15 cellular contexts compared by ENCODE assay signal in genomic region chr1:22275211-22275610, GRCh38.
DNase-seq lines count a peak whose midpoint lies in the region; ATAC-seq and TF ChIP-seq lines count a peak whose summit lies in the region.
"Had no signal": no experiment of that assay in that cellular context is flagged by ENCODE, and none has a peak within 500 bp of the region (broad histone marks: within the 10 kb centered on the region; RNA-seq: fewer than 3 reads in every experiment).

No MANE protein-coding gene starts in this region.

- H3K9ac ChIP-seq in neural progenitor cell = no peak overlapping the region

- peaks cover 82% of the 10 kb centered on the region for H3K27me3 ChIP-seq in neural progenitor cell
- H3K27me3 ChIP-seq in CD4-positive, alpha-beta T cell (ENCODE audit: control insufficient read depth, insufficient read depth, low read length) = no peaks in the 10 kb centered on the region

- H3K4me3 ChIP-seq in epithelial cell of esophagus (ENCODE audit: low read length) = no peak overlapping the region
- H3K4me3 ChIP-seq in neural progenitor cell = no peak overlapping the region
- H3K4me3 ChIP-seq: GM12878, HAP-1, SJSA1 had no signal

- POLR2A ChIA-PET in CD4-positive, alpha-beta T cell (lab: Charles Lee) = no interaction called here

- no peak overlapping the region for H3K4me3 Mint-ChIP-seq in neural progenitor cell
- H3K4me3 Mint-ChIP-seq in CD4-positive, alpha-beta T cell = no peak overlapping the region
- H3K4me3 Mint-ChIP-seq: CD4-positive, CD25-positive, alpha-beta regulatory T cell had no signal

- H4K20me1 ChIP-seq in neural progenitor cell (ENCODE audit: low read depth) = peaks cover 33% of the 10 kb centered on the region

- ATAC-seq in CD4-positive, alpha-beta T cell (ENCODE audit: poor library complexity) = no peak
- ATAC-seq in GM19452 (IDR thresholded peaks at IDR 0.05; ENCODE audit: unreplicated experiment) = no peak

- no peaks in the 10 kb centered on the region for H3K79me2 ChIP-seq in neural progenitor cell (ENCODE audit: low read depth)

- H2AFZ ChIP-seq in neural progenitor cell (replicated peaks) = no peak overlapping the region

- H3K27me3 Mint-ChIP-seq in neural progenitor cell (ENCODE audit: insufficient read depth, low read depth) = peaks cover 30% of the 10 kb centered on the region
- peaks cover 20% of the 10 kb centered on the region for H3K27me3 Mint-ChIP-seq in CD4-positive, alpha-beta T cell

- no peaks in the 10 kb centered on the region for H3K9me3 ChIP-seq in neural progenitor cell (ENCODE audit: low read depth)
- H3K9me3 ChIP-seq in CD4-positive, alpha-beta T cell (ENCODE audit: control insufficient read depth, low read length) = no peaks in the 10 kb centered on the region
- H3K9me3 ChIP-seq: HAP-1, SJSA1 had no signal

- TF ChIP-seq EP300 in Ishikawa (IDR thresholded peaks at IDR 0.05; ENCODE audit: borderline replicate concordance) = no peak

- H3K9me3 Mint-ChIP-seq in neural progenitor cell = peaks cover 6% of the 10 kb centered on the region
- H3K9me3 Mint-ChIP-seq in CD4-positive, alpha-beta T cell = no peaks in the 10 kb centered on the region

- H3F3A ChIP-seq in neural progenitor cell (ENCODE audit: low read depth) = no peaks in the 10 kb centered on the region

- H3K27ac Mint-ChIP-seq in neural progenitor cell = peak overlapping the region; percentile 42
- H3K27ac Mint-ChIP-seq in CD4-positive, alpha-beta T cell = no peak overlapping the region
- H3K27ac Mint-ChIP-seq: CD4-positive, CD25-positive, alpha-beta regulatory T cell had no signal

- H3K36me3 ChIP-seq in neural progenitor cell = no peaks in the 10 kb centered on the region
- H3K36me3 ChIP-seq: HAP-1, SJSA1 had no signal

- H3K36me3 Mint-ChIP-seq in neural progenitor cell = no peaks in the 10 kb centered on the region
- no peaks in the 10 kb centered on the region for H3K36me3 Mint-ChIP-seq in CD4-positive, alpha-beta T cell (ENCODE audit: low read depth)
- H3K36me3 Mint-ChIP-seq: CD4-positive, CD25-positive, alpha-beta regulatory T cell had no signal

- H3K4me2 ChIP-seq in neural progenitor cell = no peak overlapping the region

- DNase-seq in ELF-1 (ENCODE audit: low read depth, low spot score) (peak; percentile 77), epithelial cell of esophagus (ENCODE audit: low read depth) (peak; percentile 73), neural progenitor cell (ENCODE audit: low spot score) (no peak), SK-N-DZ (ENCODE audit: low spot score) (no peak)
- no peak for DNase-seq in CD4-positive, alpha-beta T cell
- DNase-seq in activated CD8-positive, alpha-beta memory T cell treated with anti-CD3 and anti-CD28 coated beads, Interleukin-2, amount 50 U/mL, for 4 hours = no peak
- DNase-seq: KG1, NCI-H774 had no signal

- no peak overlapping the region for H3K27ac ChIP-seq in neural progenitor cell
- no peak overlapping the region for H3K27ac ChIP-seq in CD4-positive, alpha-beta T cell (ENCODE audit: low read depth, low read length)
- H3K27ac ChIP-seq: HL-60, SJSA1 had no signal

- no peaks in the 10 kb centered on the region for H3K4me1 ChIP-seq in neural progenitor cell
- H3K4me1 ChIP-seq: HAP-1, SJSA1 had no signal

- H3K4me1 Mint-ChIP-seq in neural progenitor cell = peaks cover 46% of the 10 kb centered on the region
- no peaks in the 10 kb centered on the region for H3K4me1 Mint-ChIP-seq in CD4-positive, alpha-beta T cell (ENCODE audit: low read depth)

- intact Hi-C loops in CD4-positive, alpha-beta T cell (cut with DNase I, micrococcal nuclease) = loop anchor here in 1 of 2 experiments (10.0 kb wide), 1 partner anchor 140 kb away; no protein-coding TSS in a partner anchor

- TF ChIP-seq RAD21 in Ishikawa (IDR thresholded peaks at IDR 0.05; ENCODE audit: low read depth) = no peak

- CTCF ChIA-PET in CD4-positive, alpha-beta T cell (lab: Charles Lee) = no interaction called here

- TF ChIP-seq CTCF in epithelial cell of esophagus (IDR thresholded peaks at IDR 0.05; ENCODE audit: insufficient read depth, low read depth, low read length, missing control alignments) (peak; percentile 19), neural progenitor cell (IDR thresholded peaks at IDR 0.05) (no peak)
- no peak for TF ChIP-seq CTCF in CD4-positive, alpha-beta T cell (IDR thresholded peaks at IDR 0.05)

TF ChIP-seq in Ishikawa, 13 proteins besides CTCF, POLR2A, EP300 and RAD21:
- TF ChIP-seq USF1 (IDR thresholded peaks at IDR 0.05) (no peak), TEAD4 (IDR thresholded peaks at IDR 0.05) (0 out of 2 replicates have a peak, but pooled peaks have one; percentile 9)

Comparison
In these comparisons a context has a peak if more than half of its experiments do, and no peak if none do; other contexts are left out.
1. DNase-seq: peak in ELF-1 (single experiment) and epithelial cell of esophagus (single experiment); none in neural progenitor cell (single experiment), CD4-positive, alpha-beta T cell (0 of 10), SK-N-DZ (single experiment) and activated CD8-positive, alpha-beta memory T cell treated with anti-CD3 and anti-CD28 coated beads, Interleukin-2, amount 50 U/mL, for 4 hours (single experiment).